In genomic region chr21:37427221-37427620, GRCh38 we compare ENCODE assay signal across 27 cellular contexts.
"Had no signal": no experiment of that assay in that cellular context is flagged by ENCODE, and none has a peak within 500 bp of the region (broad histone marks: within the 10 kb centered on the region; RNA-seq: fewer than 3 reads in every experiment).

No MANE protein-coding gene starts in this region.

- H3K27ac Mint-ChIP-seq: activated CD8-positive, alpha-beta memory T cell treated with anti-CD3 and anti-CD28 coated beads, Interleukin-2, amount 10 ng/mL, durations not matched to agents 7 days and 5 days; activated CD8-positive, alpha-beta T cell treated with anti-CD3 and anti-CD28 coated beads, Interleukin-2, amount 10 ng/mL, durations not matched to agents 7 days and 5 days; activated T-cell treated with anti-CD3 and anti-CD28 coated beads, Interleukin-2, amount 50 U/mL, for 72 hours; nephron progenitor cell had no signal

- H3K4me3 ChIP-seq: coronary artery, dorsolateral prefrontal cortex, gastroesophageal sphincter, ovary, prostate gland, right atrium auricular region, tibial nerve had no signal

- DNase-seq: activated CD4-positive, alpha-beta T cell treated with anti-CD3 and anti-CD28 coated beads for 1 hour; activated CD8-positive, alpha-beta memory T cell treated with anti-CD3 and anti-CD28 coated beads, Interleukin-2, amount 10 ng/mL, durations not matched to agents 7 days and 5 days; activated CD8-positive, alpha-beta T cell treated with anti-CD3 and anti-CD28 coated beads, Interleukin-2, amount 10 ng/mL, durations not matched to agents 7 days and 5 days; activated naive CD4-positive, alpha-beta T cell treated with Interleukin-2 at 50 U/mL for 16 hours; activated T-cell treated with anti-CD3 and anti-CD28 coated beads, Interleukin-2, amount 50 U/mL, for 72 hours; amygdala; dorsolateral prefrontal cortex; effector memory CD4-positive, alpha-beta T cell; erythroblast; head of caudate nucleus; hippocampal formation; left colon; mammary epithelial cell; naive B cell; nephron progenitor cell; ovary; stimulated activated CD4-positive, alpha-beta T cell treated with anti-CD3 and anti-CD28 coated beads, Interleukin-15, amount 100 ng/mL, for 24 hours; stimulated activated CD4-positive, alpha-beta T cell treated with anti-CD3 and anti-CD28 coated beads, Interleukin-2, amount 100 ng/mL, for 24 hours; stimulated activated naive CD4-positive, alpha-beta T cell treated with Interleukin-2 at 50 U/mL for 16 hours; T-helper 2 cell had no signal

- H3K4me3 Mint-ChIP-seq: activated CD8-positive, alpha-beta memory T cell treated with anti-CD3 and anti-CD28 coated beads, Interleukin-2, amount 10 ng/mL, durations not matched to agents 7 days and 5 days; activated CD8-positive, alpha-beta T cell treated with anti-CD3 and anti-CD28 coated beads, Interleukin-2, amount 10 ng/mL, durations not matched to agents 7 days and 5 days; activated T-cell treated with anti-CD3 and anti-CD28 coated beads, Interleukin-2, amount 50 U/mL, for 72 hours; naive B cell; nephron progenitor cell; WTC11 had no signal

- H3K27me3 ChIP-seq: dorsolateral prefrontal cortex, gastroesophageal sphincter, ovary, right atrium auricular region, tibial nerve had no signal

- H3K36me3 ChIP-seq: ovary, prostate gland, right atrium auricular region had no signal

- ATAC-seq: activated CD8-positive, alpha-beta memory T cell treated with anti-CD3 and anti-CD28 coated beads, Interleukin-2, amount 10 ng/mL, durations not matched to agents 7 days and 5 days; activated CD8-positive, alpha-beta T cell treated with anti-CD3 and anti-CD28 coated beads, Interleukin-2, amount 10 ng/mL, durations not matched to agents 7 days and 5 days; activated T-cell treated with anti-CD3 and anti-CD28 coated beads, Interleukin-2, amount 50 U/mL, for 72 hours; gastroesophageal sphincter; left colon; WTC11 had no signal

- FAIRE-seq: keratinocyte had no signal

- H3K4me1 ChIP-seq: prostate gland had no signal

- H3K27ac ChIP-seq: coronary artery, dorsolateral prefrontal cortex, gastroesophageal sphincter, ovary, prostate gland, right atrium auricular region, tibial nerve had no signal

- H3K27me3 Mint-ChIP-seq: activated CD8-positive, alpha-beta memory T cell treated with anti-CD3 and anti-CD28 coated beads, Interleukin-2, amount 10 ng/mL, durations not matched to agents 7 days and 5 days; naive B cell had no signal

- H3K9me3 ChIP-seq: gastroesophageal sphincter, ovary, prostate gland, right atrium auricular region, tibial nerve had no signal
